2 cellular contexts compared by ENCODE assay signal in the genomic region with DNA sequence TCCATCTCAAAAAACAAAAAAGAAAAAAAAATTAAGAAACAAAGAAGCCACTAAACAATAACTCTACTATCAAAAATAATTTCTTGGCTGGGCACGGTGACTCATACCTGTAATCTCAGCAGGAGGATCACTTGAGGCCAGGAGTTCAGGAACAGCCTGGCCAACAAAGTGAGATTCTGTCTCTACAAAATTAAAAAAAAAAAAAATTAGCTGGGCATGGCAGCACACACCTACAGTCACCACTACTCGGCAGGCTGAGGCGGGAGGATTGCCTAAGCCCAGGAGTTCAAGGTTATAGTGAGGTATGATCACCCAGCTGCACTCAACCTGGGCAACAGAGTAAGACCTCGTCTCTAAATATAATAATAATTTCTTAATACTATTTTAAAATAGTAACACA.
A peak's percentile ranks its signal among the peaks of the same experiment; 100 is the strongest.
TF ChIP-seq lines count a peak whose summit lies in the region.

No MANE protein-coding gene starts in this region.

TF ChIP-seq in A549, 52 proteins besides CTCF, POLR2A, EP300 and RAD21 (continued from another document):
- TF ChIP-seq HMGXB4 (CRISPR knock-in tag; IDR thresholded peaks at IDR 0.05; ENCODE audit: borderline replicate concordance) = no peak

TF ChIP-seq in liver, 16 proteins besides CTCF, POLR2A, EP300 and RAD21 (continued from another document):
- TF ChIP-seq, protein P1, sequence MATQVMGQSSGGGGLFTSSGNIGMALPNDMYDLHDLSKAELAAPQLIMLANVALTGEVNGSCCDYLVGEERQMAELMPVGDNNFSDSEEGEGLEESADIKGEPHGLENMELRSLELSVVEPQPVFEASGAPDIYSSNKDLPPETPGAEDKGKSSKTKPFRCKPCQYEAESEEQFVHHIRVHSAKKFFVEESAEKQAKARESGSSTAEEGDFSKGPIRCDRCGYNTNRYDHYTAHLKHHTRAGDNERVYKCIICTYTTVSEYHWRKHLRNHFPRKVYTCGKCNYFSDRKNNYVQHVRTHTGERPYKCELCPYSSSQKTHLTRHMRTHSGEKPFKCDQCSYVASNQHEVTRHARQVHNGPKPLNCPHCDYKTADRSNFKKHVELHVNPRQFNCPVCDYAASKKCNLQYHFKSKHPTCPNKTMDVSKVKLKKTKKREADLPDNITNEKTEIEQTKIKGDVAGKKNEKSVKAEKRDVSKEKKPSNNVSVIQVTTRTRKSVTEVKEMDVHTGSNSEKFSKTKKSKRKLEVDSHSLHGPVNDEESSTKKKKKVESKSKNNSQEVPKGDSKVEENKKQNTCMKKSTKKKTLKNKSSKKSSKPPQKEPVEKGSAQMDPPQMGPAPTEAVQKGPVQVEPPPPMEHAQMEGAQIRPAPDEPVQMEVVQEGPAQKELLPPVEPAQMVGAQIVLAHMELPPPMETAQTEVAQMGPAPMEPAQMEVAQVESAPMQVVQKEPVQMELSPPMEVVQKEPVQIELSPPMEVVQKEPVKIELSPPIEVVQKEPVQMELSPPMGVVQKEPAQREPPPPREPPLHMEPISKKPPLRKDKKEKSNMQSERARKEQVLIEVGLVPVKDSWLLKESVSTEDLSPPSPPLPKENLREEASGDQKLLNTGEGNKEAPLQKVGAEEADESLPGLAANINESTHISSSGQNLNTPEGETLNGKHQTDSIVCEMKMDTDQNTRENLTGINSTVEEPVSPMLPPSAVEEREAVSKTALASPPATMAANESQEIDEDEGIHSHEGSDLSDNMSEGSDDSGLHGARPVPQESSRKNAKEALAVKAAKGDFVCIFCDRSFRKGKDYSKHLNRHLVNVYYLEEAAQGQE (IDR thresholded peaks at IDR 0.05) = no peak
- TF ChIP-seq HNF4G (IDR thresholded peaks at IDR 0.05) = no peak
- peak; percentile 15 for TF ChIP-seq SP1 (IDR thresholded peaks at IDR 0.05)
- peak; percentile 66 to 68 for TF ChIP-seq RXRA (IDR thresholded peaks at IDR 0.05)
- no peak for TF ChIP-seq NR2F2 (IDR thresholded peaks at IDR 0.05)
- TF ChIP-seq ZBTB33 (IDR thresholded peaks at IDR 0.05) = no peak
- TF ChIP-seq HNF4A (conservative IDR thresholded peaks at IDR 0.05) = peak; percentile 64
- peak; percentile 29 for TF ChIP-seq YY1 (IDR thresholded peaks at IDR 0.05)
- no peak for TF ChIP-seq TAF1 (conservative IDR thresholded peaks at IDR 0.05)
- TF ChIP-seq JUND (IDR thresholded peaks at IDR 0.05) = peak in 1 of 2 donors; percentile 45
